8 cellular contexts compared by ENCODE assay signal in genomic region chr1:23959461-23960290, GRCh38. TPM values are rescaled to one million over a fixed set of nuclear protein-coding genes. Genes with fewer than 3 reads are reported as not detected.
DNase-seq lines count a peak whose midpoint lies in the region; ATAC-seq and TF ChIP-seq lines count a peak whose summit lies in the region.

Gene PNRC2 (plus strand): TSS chr1:23959828. CDS start chr1:23961458, 1,630 bp downstream.

- TF ChIP-seq CTCF in WTC11 (IDR thresholded peaks at IDR 0.05) (no peak), cardiac fibroblast (IDR thresholded peaks at IDR 0.05; ENCODE audit: low read depth, low read length) (no peak)

- DNase-seq in NCI-H2227 treated with DMSO at 0.1 percent for 48 hours (lab: John Stamatoyannopoulos, UW) (peak; percentile 94), WTC11 (ENCODE audit: low spot score) (peak; percentile 97), cardiac fibroblast (ENCODE audit: low read depth in 2 of 2) (peak; percentile 96 to 98), iPS-NIHi7 (ENCODE audit: extremely low spot score) (peak; percentile 99), smooth muscle cell of the brain vasculature (ENCODE audit: low read depth, low spot score) (peak; percentile 84)

- no peaks in the 10 kb centered on the region for H3K9me3 Mint-ChIP-seq in WTC11

- H3K36me3 ChIP-seq in ACC112 (ENCODE audit: insufficient read depth, low read length): peaks cover 15% of the 10 kb centered on the region

- peak within 1 kb of the TSS; percentile 50 for H2AFZ ChIP-seq in ACC112 (ENCODE audit: low read length, unreplicated experiment)

- H3K4me1 Mint-ChIP-seq in WTC11: peaks cover 42% of the 10 kb centered on the region

- POLR2A ChIA-PET in WTC11 (lab: Charles Lee): interaction anchor here (0.6 to 1.4 kb wide), 6 partner anchors 21 to 191 kb away, joined by 3 to 4 read pairs (median 4); partner anchors contain the start of gene SRSF10

- peaks cover 25% of the 10 kb centered on the region for H3K79me2 ChIP-seq in ACC112 (ENCODE audit: control insufficient read depth, insufficient read depth, low read length, unreplicated experiment)

- CTCF ChIA-PET in WTC11 (lab: Charles Lee): interaction anchor here (1.0 to 1.4 kb wide), 3 partner anchors 11 to 190 kb away, joined by 4 to 5 read pairs (median 4); no protein-coding TSS in a partner anchor

- peak within 1 kb of the TSS; percentile 92 for H3K4me3 ChIP-seq in ACC112 (ENCODE audit: low read depth, low read length)
- H3K4me3 ChIP-seq in cardiac fibroblast (replicated peaks in 1 of 2; ENCODE audit: low read depth in 2 of 2, low read length in 2 of 2): peak within 1 kb of the TSS; percentile 67 to 85

- no peaks in the 10 kb centered on the region for H3K27me3 ChIP-seq in ACC112 (ENCODE audit: insufficient read depth, low read length)

- peaks cover 18% of the 10 kb centered on the region for H3K4me1 ChIP-seq in ACC112 (ENCODE audit: control insufficient read depth, insufficient read depth, low read length, unreplicated experiment)

- peak within 1 kb of the TSS; percentile 100 for H3K27ac Mint-ChIP-seq in WTC11

- peak within 1 kb of the TSS; percentile 88 for H3K4me3 Mint-ChIP-seq in WTC11

- H3K27ac ChIP-seq in ACC112 (ENCODE audit: low read depth, low read length): peak within 1 kb of the TSS; percentile 94

- ATAC-seq in GM18907 (IDR thresholded peaks at IDR 0.05; ENCODE audit: unreplicated experiment) (peak; percentile 80), HG03159 (IDR thresholded peaks at IDR 0.05; ENCODE audit: unreplicated experiment) (peak; percentile 73), WTC11 (peak; percentile 91)

- no peaks in the 10 kb centered on the region for H3K27me3 Mint-ChIP-seq in WTC11 (ENCODE audit: low read depth)

- peaks cover 23% of the 10 kb centered on the region for H3K36me3 Mint-ChIP-seq in WTC11

TF ChIP-seq in WTC11, 78 proteins besides CTCF, POLR2A, EP300 and RAD21 (continues in another document):
- TF ChIP-seq NFE2L1 (CRISPR knock-in tag; IDR thresholded peaks at IDR 0.05) (peak; percentile 46; the same call in 1 of the 2 replicates), MYBL2 (CRISPR knock-in tag; IDR thresholded peaks at IDR 0.05) (peak; percentile 98), FOXP1 (CRISPR knock-in tag; IDR thresholded peaks at IDR 0.05; ENCODE audit: borderline replicate concordance) (peak; percentile 56; the same call in 1 of the 2 replicates), ESRRA (CRISPR knock-in tag; IDR thresholded peaks at IDR 0.05; ENCODE audit: borderline replicate concordance) (peak; percentile 79; the same call in 1 of the 2 replicates), ZNF396 (CRISPR knock-in tag; IDR thresholded peaks at IDR 0.05; ENCODE audit: borderline replicate concordance) (no peak), TEAD1 (CRISPR knock-in tag; IDR thresholded peaks at IDR 0.05) (peak; percentile 74; the same call in 1 of the 2 replicates), ZNF281 (CRISPR knock-in tag; IDR thresholded peaks at IDR 0.05) (0 out of 2 replicates have a peak, but pooled peaks have one; percentile 1), E2F5 (CRISPR knock-in tag; IDR thresholded peaks at IDR 0.05) (peak; percentile 80), SP1 (CRISPR knock-in tag; conservative IDR thresholded peaks at IDR 0.05) (peak; percentile 83), ZBTB43 (CRISPR knock-in tag; IDR thresholded peaks at IDR 0.05) (peak; percentile 61; the same call in 1 of the 2 replicates), HMGXB4 (CRISPR knock-in tag; IDR thresholded peaks at IDR 0.05) (peak; percentile 70; the same call in 1 of the 2 replicates), PREB (CRISPR knock-in tag; IDR thresholded peaks at IDR 0.05; ENCODE audit: borderline replicate concordance) (no peak), AFF4 (CRISPR knock-in tag; IDR thresholded peaks at IDR 0.05; ENCODE audit: borderline replicate concordance) (peak; percentile 81; the same call in 1 of the 2 replicates), ZNF317 (CRISPR knock-in tag; IDR thresholded peaks at IDR 0.05; ENCODE audit: borderline replicate concordance, low read depth) (0 out of 2 replicates have a peak, but pooled peaks have one; percentile 9)

RNA-seq across cellular contexts. Expression of gene PNRC2, which starts in this region (rescaled TPM):
- total RNA-seq in WTC11 (2021): 133 to 166 TPM (median 153 TPM) in 3 replicates

Comparison
In these comparisons a context has a peak if more than half of its experiments do, and no peak if none do; other contexts are left out.
1. Peak in every context shown above with its lines: DNase-seq, ATAC-seq, H3K4me3 ChIP-seq and H3K27ac ChIP-seq.